In the genomic region with DNA sequence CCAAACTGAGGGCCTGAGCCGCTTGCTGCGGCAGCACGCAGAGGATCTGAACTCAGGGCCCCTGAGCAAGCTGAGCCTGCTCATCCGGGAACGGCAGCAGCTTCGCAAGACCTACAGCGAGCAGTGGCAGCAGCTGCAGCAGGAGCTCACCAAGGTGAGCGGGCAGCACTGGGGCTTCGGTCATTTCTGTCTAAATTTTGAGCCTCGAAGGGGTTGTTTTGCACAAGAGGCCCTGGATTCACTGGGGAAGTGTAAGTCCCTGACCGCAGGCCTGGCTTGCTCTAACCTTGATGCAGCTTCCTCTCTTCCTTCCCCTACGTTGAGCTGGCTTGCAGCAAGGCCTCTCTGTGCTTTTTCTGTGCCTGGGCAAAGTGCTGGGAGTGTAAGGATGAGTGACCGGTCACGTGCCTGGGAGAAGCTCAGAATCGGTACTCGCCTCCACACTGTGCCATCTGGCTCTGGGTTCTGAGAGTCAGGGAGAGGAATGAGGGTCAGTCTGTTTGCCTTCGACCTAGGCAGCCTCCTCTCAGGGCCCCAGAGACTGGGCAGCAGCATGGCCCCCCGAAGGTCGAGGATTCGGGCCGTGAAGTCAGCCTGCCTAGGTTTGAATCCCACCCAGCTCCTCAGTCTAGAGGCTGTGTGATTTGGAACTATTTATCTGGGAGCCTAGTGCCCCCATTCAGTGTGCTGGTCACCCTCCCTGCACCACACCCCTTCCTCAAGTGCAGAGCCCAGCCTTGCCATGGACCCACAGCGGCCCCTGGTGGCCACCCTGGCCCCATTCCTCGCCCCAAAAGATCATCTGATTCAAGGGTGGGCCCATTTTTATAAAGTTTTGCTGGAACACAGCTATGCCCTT, we compare ENCODE assay signal across 1 cellular context.
A peak's percentile ranks its signal among the peaks of the same experiment; 100 is the strongest.
TF ChIP-seq lines count a peak whose summit lies in the region.

No MANE protein-coding gene starts in this region.

TF ChIP-seq in K562, 482 proteins besides CTCF, POLR2A, EP300 and RAD21 (continued from another document and continues in another):
- TF ChIP-seq, protein P1, sequence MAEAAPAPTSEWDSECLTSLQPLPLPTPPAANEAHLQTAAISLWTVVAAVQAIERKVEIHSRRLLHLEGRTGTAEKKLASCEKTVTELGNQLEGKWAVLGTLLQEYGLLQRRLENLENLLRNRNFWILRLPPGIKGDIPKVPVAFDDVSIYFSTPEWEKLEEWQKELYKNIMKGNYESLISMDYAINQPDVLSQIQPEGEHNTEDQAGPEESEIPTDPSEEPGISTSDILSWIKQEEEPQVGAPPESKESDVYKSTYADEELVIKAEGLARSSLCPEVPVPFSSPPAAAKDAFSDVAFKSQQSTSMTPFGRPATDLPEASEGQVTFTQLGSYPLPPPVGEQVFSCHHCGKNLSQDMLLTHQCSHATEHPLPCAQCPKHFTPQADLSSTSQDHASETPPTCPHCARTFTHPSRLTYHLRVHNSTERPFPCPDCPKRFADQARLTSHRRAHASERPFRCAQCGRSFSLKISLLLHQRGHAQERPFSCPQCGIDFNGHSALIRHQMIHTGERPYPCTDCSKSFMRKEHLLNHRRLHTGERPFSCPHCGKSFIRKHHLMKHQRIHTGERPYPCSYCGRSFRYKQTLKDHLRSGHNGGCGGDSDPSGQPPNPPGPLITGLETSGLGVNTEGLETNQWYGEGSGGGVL (CRISPR knock-in tag; IDR thresholded peaks at IDR 0.05), result no peak
- TF ChIP-seq TBP (optimal IDR thresholded peaks at IDR 0.05; ENCODE audit: low read depth, low read length) (no peak), ATF7 (IDR thresholded peaks at IDR 0.05) (no peak), NR2F6 (CRISPR knock-in tag; IDR thresholded peaks at IDR 0.05) (no peak; the same call in 1 of the 2 replicates), ZKSCAN1 (IDR thresholded peaks at IDR 0.05; ENCODE audit: low read depth, low read length) (no peak), ZNF717 (CRISPR knock-in tag; IDR thresholded peaks at IDR 0.05) (no peak), ZNF12 (CRISPR knock-in tag; IDR thresholded peaks at IDR 0.05) (no peak), DNMT1 (IDR thresholded peaks at IDR 0.05) (no peak), ZC3H4 (CRISPR knock-in tag; IDR thresholded peaks at IDR 0.05; ENCODE audit: borderline replicate concordance) (no peak), HDAC3 (IDR thresholded peaks at IDR 0.05; ENCODE audit: borderline replicate concordance, partially characterized antibody) (no peak), TRIM24 (IDR thresholded peaks at IDR 0.05) (no peak), XRCC4 (IDR thresholded peaks at IDR 0.05; ENCODE audit: extremely low read depth, insufficient read depth, insufficient read length) (no peak), TOE1 (IDR thresholded peaks at IDR 0.05; ENCODE audit: borderline replicate concordance) (peak; percentile 39; the same call in 1 of the 2 replicates), TOE1 (CRISPR knock-in tag; IDR thresholded peaks at IDR 0.05; ENCODE audit: borderline replicate concordance, low read depth) (no peak), NFE2 (IDR thresholded peaks at IDR 0.05; ENCODE audit: low read depth) (no peak), ZNF165 (CRISPR knock-in tag; IDR thresholded peaks at IDR 0.05; ENCODE audit: borderline replicate concordance) (no peak), HNRNPK (IDR thresholded peaks at IDR 0.05; ENCODE audit: low read depth, low read length, poor library complexity, severe bottlenecking) (no peak), ZNF224 (CRISPR knock-in tag; IDR thresholded peaks at IDR 0.05) (no peak), SNRNP70 (optimal IDR thresholded peaks at IDR 0.05; ENCODE audit: low read depth, low read length) (no peak), ZNF589 (CRISPR knock-in tag; IDR thresholded peaks at IDR 0.05; ENCODE audit: low read depth) (no peak), SMC3 (conservative IDR thresholded peaks at IDR 0.05; ENCODE audit: insufficient read depth, low read depth, low read length) (peak; percentile 95), NFYB (IDR thresholded peaks at IDR 0.05; ENCODE audit: extremely low read depth, insufficient read length) (no peak), TAF15 (IDR thresholded peaks at IDR 0.05; ENCODE audit: low read depth, low read length) (no peak), ZEB2 (IDR thresholded peaks at IDR 0.05) (no peak), POLR3G (IDR thresholded peaks at IDR 0.05; ENCODE audit: extremely low read depth, insufficient read length, insufficient replicate concordance) (no peak), NR2C2 (CRISPR knock-in tag; IDR thresholded peaks at IDR 0.05) (no peak), NR2C2 (tag; IDR thresholded peaks at IDR 0.05) (no peak), HMG20A (CRISPR knock-in tag; conservative IDR thresholded peaks at IDR 0.05) (no peak), NCOA6 (IDR thresholded peaks at IDR 0.05) (no peak), CC2D1A (IDR thresholded peaks at IDR 0.05) (peak; percentile 89), FIP1L1 (IDR thresholded peaks at IDR 0.05; ENCODE audit: low read depth, low read length, poor library complexity, severe bottlenecking) (no peak), LEF1 (IDR thresholded peaks at IDR 0.05) (no peak), ZKSCAN8 (CRISPR knock-in tag; IDR thresholded peaks at IDR 0.05) (no peak), PHB (CRISPR knock-in tag; IDR thresholded peaks at IDR 0.05) (no peak), ETV1 (tag; conservative IDR thresholded peaks at IDR 0.05; ENCODE audit: low read depth) (no peak), SRSF7 (optimal IDR thresholded peaks at IDR 0.05; ENCODE audit: low read depth, low read length) (no peak), RCOR1 (IDR thresholded peaks at IDR 0.05; ENCODE audit: borderline replicate concordance in 1 of 2, low read depth in 2 of 2, low read length in 2 of 2) (no peak; a peak in 1 of 4 replicates), HNRNPH1 (optimal IDR thresholded peaks at IDR 0.05; ENCODE audit: low read depth, low read length) (no peak), NFIC (IDR thresholded peaks at IDR 0.05) (no peak), BHLHE40 (IDR thresholded peaks at IDR 0.05; ENCODE audit: low read length) (no peak), IRF2 (CRISPR knock-in tag; IDR thresholded peaks at IDR 0.05) (no peak), CTBP1 (IDR thresholded peaks at IDR 0.05; ENCODE audit: borderline replicate concordance) (peak; percentile 51; the same call in 1 of the 2 replicates), E2F3 (CRISPR knock-in tag; IDR thresholded peaks at IDR 0.05) (peak; percentile 53; the same call in 1 of the 2 replicates), ZNF324 (CRISPR knock-in tag; IDR thresholded peaks at IDR 0.05) (no peak), FOXJ2 (tag; IDR thresholded peaks at IDR 0.05) (no peak), CBFB (CRISPR knock-in tag; IDR thresholded peaks at IDR 0.05) (no peak), ZNF174 (CRISPR knock-in tag; IDR thresholded peaks at IDR 0.05) (no peak), BCL6 (CRISPR knock-in tag; IDR thresholded peaks at IDR 0.05) (no peak)
- TF ChIP-seq, protein P2, sequence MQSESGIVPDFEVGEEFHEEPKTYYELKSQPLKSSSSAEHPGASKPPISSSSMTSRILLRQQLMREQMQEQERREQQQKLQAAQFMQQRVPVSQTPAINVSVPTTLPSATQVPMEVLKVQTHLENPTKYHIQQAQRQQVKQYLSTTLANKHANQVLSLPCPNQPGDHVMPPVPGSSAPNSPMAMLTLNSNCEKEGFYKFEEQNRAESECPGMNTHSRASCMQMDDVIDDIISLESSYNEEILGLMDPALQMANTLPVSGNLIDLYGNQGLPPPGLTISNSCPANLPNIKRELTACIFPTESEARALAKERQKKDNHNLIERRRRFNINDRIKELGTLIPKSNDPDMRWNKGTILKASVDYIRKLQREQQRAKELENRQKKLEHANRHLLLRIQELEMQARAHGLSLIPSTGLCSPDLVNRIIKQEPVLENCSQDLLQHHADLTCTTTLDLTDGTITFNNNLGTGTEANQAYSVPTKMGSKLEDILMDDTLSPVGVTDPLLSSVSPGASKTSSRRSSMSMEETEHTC (IDR thresholded peaks at IDR 0.05), result no peak
- TF ChIP-seq, protein P3, sequence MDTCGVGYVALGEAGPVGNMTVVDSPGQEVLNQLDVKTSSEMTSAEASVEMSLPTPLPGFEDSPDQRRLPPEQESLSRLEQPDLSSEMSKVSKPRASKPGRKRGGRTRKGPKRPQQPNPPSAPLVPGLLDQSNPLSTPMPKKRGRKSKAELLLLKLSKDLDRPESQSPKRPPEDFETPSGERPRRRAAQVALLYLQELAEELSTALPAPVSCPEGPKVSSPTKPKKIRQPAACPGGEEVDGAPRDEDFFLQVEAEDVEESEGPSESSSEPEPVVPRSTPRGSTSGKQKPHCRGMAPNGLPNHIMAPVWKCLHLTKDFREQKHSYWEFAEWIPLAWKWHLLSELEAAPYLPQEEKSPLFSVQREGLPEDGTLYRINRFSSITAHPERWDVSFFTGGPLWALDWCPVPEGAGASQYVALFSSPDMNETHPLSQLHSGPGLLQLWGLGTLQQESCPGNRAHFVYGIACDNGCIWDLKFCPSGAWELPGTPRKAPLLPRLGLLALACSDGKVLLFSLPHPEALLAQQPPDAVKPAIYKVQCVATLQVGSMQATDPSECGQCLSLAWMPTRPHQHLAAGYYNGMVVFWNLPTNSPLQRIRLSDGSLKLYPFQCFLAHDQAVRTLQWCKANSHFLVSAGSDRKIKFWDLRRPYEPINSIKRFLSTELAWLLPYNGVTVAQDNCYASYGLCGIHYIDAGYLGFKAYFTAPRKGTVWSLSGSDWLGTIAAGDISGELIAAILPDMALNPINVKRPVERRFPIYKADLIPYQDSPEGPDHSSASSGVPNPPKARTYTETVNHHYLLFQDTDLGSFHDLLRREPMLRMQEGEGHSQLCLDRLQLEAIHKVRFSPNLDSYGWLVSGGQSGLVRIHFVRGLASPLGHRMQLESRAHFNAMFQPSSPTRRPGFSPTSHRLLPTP (IDR thresholded peaks at IDR 0.05; ENCODE audit: borderline replicate concordance, extremely low read depth, insufficient read length), result no peak
- TF ChIP-seq, protein P4, sequence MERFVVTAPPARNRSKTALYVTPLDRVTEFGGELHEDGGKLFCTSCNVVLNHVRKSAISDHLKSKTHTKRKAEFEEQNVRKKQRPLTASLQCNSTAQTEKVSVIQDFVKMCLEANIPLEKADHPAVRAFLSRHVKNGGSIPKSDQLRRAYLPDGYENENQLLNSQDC (CRISPR knock-in tag; IDR thresholded peaks at IDR 0.05), result no peak
- TF ChIP-seq, protein P5, sequence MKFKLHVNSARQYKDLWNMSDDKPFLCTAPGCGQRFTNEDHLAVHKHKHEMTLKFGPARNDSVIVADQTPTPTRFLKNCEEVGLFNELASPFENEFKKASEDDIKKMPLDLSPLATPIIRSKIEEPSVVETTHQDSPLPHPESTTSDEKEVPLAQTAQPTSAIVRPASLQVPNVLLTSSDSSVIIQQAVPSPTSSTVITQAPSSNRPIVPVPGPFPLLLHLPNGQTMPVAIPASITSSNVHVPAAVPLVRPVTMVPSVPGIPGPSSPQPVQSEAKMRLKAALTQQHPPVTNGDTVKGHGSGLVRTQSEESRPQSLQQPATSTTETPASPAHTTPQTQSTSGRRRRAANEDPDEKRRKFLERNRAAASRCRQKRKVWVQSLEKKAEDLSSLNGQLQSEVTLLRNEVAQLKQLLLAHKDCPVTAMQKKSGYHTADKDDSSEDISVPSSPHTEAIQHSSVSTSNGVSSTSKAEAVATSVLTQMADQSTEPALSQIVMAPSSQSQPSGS (CRISPR knock-in tag; IDR thresholded peaks at IDR 0.05), result no peak
- TF ChIP-seq, protein P6, sequence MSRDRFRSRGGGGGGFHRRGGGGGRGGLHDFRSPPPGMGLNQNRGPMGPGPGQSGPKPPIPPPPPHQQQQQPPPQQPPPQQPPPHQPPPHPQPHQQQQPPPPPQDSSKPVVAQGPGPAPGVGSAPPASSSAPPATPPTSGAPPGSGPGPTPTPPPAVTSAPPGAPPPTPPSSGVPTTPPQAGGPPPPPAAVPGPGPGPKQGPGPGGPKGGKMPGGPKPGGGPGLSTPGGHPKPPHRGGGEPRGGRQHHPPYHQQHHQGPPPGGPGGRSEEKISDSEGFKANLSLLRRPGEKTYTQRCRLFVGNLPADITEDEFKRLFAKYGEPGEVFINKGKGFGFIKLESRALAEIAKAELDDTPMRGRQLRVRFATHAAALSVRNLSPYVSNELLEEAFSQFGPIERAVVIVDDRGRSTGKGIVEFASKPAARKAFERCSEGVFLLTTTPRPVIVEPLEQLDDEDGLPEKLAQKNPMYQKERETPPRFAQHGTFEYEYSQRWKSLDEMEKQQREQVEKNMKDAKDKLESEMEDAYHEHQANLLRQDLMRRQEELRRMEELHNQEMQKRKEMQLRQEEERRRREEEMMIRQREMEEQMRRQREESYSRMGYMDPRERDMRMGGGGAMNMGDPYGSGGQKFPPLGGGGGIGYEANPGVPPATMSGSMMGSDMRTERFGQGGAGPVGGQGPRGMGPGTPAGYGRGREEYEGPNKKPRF (IDR thresholded peaks at IDR 0.05; ENCODE audit: low read depth, low read length), result no peak
- TF ChIP-seq, protein P7, sequence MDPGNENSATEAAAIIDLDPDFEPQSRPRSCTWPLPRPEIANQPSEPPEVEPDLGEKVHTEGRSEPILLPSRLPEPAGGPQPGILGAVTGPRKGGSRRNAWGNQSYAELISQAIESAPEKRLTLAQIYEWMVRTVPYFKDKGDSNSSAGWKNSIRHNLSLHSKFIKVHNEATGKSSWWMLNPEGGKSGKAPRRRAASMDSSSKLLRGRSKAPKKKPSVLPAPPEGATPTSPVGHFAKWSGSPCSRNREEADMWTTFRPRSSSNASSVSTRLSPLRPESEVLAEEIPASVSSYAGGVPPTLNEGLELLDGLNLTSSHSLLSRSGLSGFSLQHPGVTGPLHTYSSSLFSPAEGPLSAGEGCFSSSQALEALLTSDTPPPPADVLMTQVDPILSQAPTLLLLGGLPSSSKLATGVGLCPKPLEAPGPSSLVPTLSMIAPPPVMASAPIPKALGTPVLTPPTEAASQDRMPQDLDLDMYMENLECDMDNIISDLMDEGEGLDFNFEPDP (CRISPR knock-in tag; IDR thresholded peaks at IDR 0.05), result no peak
- TF ChIP-seq, protein P8, sequence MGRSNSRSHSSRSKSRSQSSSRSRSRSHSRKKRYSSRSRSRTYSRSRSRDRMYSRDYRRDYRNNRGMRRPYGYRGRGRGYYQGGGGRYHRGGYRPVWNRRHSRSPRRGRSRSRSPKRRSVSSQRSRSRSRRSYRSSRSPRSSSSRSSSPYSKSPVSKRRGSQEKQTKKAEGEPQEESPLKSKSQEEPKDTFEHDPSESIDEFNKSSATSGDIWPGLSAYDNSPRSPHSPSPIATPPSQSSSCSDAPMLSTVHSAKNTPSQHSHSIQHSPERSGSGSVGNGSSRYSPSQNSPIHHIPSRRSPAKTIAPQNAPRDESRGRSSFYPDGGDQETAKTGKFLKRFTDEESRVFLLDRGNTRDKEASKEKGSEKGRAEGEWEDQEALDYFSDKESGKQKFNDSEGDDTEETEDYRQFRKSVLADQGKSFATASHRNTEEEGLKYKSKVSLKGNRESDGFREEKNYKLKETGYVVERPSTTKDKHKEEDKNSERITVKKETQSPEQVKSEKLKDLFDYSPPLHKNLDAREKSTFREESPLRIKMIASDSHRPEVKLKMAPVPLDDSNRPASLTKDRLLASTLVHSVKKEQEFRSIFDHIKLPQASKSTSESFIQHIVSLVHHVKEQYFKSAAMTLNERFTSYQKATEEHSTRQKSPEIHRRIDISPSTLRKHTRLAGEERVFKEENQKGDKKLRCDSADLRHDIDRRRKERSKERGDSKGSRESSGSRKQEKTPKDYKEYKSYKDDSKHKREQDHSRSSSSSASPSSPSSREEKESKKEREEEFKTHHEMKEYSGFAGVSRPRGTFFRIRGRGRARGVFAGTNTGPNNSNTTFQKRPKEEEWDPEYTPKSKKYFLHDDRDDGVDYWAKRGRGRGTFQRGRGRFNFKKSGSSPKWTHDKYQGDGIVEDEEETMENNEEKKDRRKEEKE (IDR thresholded peaks at IDR 0.05; ENCODE audit: borderline replicate concordance in 1 of 2, control insufficient read depth in 1 of 2, low read depth in 2 of 2, low read length in 1 of 2), result no peak
